Comparison of ENCODE assay signal across 18 cellular contexts in genomic region chr11:3026803-3027202, GRCh38. TPM values are rescaled to one million over a fixed set of nuclear protein-coding genes. Genes with fewer than 3 reads are reported as not detected.
DNase-seq lines count a peak whose midpoint lies in the region; ATAC-seq, FAIRE-seq and TF ChIP-seq lines count a peak whose summit lies in the region.
"Had no signal": no experiment of that assay in that cellular context is flagged by ENCODE, and none has a peak within 500 bp of the region (broad histone marks: within the 10 kb centered on the region; RNA-seq: fewer than 3 reads in every experiment).

No MANE protein-coding gene starts in this region.

- peaks cover 20% of the 10 kb centered on the region for H3K4me1 Mint-ChIP-seq in MCF 10A (ENCODE audit: insufficient read depth, unreplicated experiment)

- POLR2A ChIA-PET in K562 (lab: Yijun Ruan, JAX) (interaction anchor here (0.6 to 1.1 kb wide), 3 partner anchors 12 to 195 kb away, joined by 3 to 4 read pairs (median 3); no protein-coding TSS in a partner anchor), MCF 10A (lab: Yijun Ruan, JAX) (no interaction called here)

- no peaks in the 10 kb centered on the region; the same call in 1 of the 2 replicates for H4K20me1 ChIP-seq in K562 (replicated peaks; ENCODE audit: control insufficient read depth, insufficient read depth, low read length)

- peak overlapping the region; percentile 52 for H3K23ac ChIP-seq in neuronal stem cell (ENCODE audit: low read depth, low read length, poor library complexity)

- H3K4ac ChIP-seq in neuronal stem cell (ENCODE audit: low read length): no peak overlapping the region

- no peak overlapping the region for H3K4me3 Mint-ChIP-seq in MCF 10A (ENCODE audit: unreplicated experiment)
- H3K4me3 Mint-ChIP-seq: CD4-positive, alpha-beta memory T cell had no signal

- 92% methylated on average over 8 of the region's 8 CpGs for WGBS in right cardiac atrium
- 95 to 96% methylated on average over 8 of the region's 8 CpGs for WGBS in heart right ventricle, 2 donors
- WGBS in K562 (ENCODE audit: insufficient coverage, low coverage, missing lambda C conversion rate): 86% methylated on average over 8 of the region's 8 CpGs
- no CpG with 5 or more reads among the region's 8 CpGs for WGBS in neuronal stem cell (ENCODE audit: extremely low coverage in 2 of 2, insufficient read length in 2 of 2, insufficient replicate concordance in 1 of 2), 2 donors

- no peak overlapping the region for H2BK15ac ChIP-seq in neuronal stem cell (ENCODE audit: low read length)

- no peak overlapping the region for H2BK120ac ChIP-seq in neuronal stem cell (ENCODE audit: low read depth, low read length)

- TF ChIP-seq CTCF in heart right ventricle (IDR thresholded peaks at IDR 0.05) (no peak), K562 (IDR thresholded peaks at IDR 0.05 in 2 of 3, conservative IDR thresholded peaks at IDR 0.05 in 1 of 3; ENCODE audit: insufficient read depth in 2 of 3, low read depth in 1 of 3, low read length in 3 of 3) (no peak), MCF 10A (IDR thresholded peaks at IDR 0.05; ENCODE audit: unreplicated experiment) (no peak)

- TF ChIP-seq POLR2A in K562 (conservative IDR thresholded peaks at IDR 0.05): no peak

- intact Hi-C loops in right cardiac atrium (cut with DNase I) (no loop called here), heart right ventricle (cut with DNase I) (loop anchor here in 1 of 10 donors (10.0 kb wide), 1 partner anchor 52 kb away; no protein-coding TSS in a partner anchor), K562 (cut with micrococcal nuclease) (no loop called here), MCF 10A (cut with micrococcal nuclease) (no loop called here)

- no TSS peak for BruUV-seq in K562 (replicated peaks; lab: Mats Ljungman, UMichigan)
- BruUV-seq in MCF 10A (replicated peaks; lab: Mats Ljungman, UMichigan): no TSS peak

- no peak for ATAC-seq in right cardiac atrium
- no peak for ATAC-seq in heart right ventricle
- ATAC-seq in K562: no peak

- no peaks in the 10 kb centered on the region for H3K9me3 Mint-ChIP-seq in MCF 10A (ENCODE audit: unreplicated experiment)
- H3K9me3 Mint-ChIP-seq: CD4-positive, alpha-beta memory T cell had no signal

- no peak overlapping the region for H3K14ac ChIP-seq in neuronal stem cell (ENCODE audit: low read length)

- no peak overlapping the region for H2BK5ac ChIP-seq in neuronal stem cell (ENCODE audit: low read length)

- TF ChIP-seq EP300 in K562 (IDR thresholded peaks at IDR 0.05; ENCODE audit: low read length): no peak

- peaks cover 3% of the 10 kb centered on the region for H3K79me1 ChIP-seq in neuronal stem cell (ENCODE audit: low read depth, low read length)

- no peak overlapping the region for H2BK12ac ChIP-seq in neuronal stem cell (ENCODE audit: low read length)

- in situ Hi-C loops in K562 (cut with MboI): no loop called here

- DNase-seq in right cardiac atrium (peak in 2 of 3 donors; percentile 6 to 39), heart right ventricle (no peak), K562 (ENCODE audit: extremely low read depth in 1 of 4, low spot score in 3 of 4) (no peak), neuronal stem cell (ENCODE audit: low spot score) (no peak), NCI-H446 treated with DMSO at 0.1 percent for 48 hours (lab: John Stamatoyannopoulos, UW) (no peak), MCF 10A (ENCODE audit: unreplicated experiment) (no peak)
- DNase-seq: C1 segment of cervical spinal cord; Calu3; CD4-positive, alpha-beta memory T cell; COR-L47; DMS53; DMS79 treated with DMSO at 0.1 percent for 48 hours; GF-D8; GM23248; H7; HCEC 1CT had no signal

- no peak overlapping the region for H3K27ac Mint-ChIP-seq in MCF 10A (ENCODE audit: low read depth, unreplicated experiment)

- no peaks in the 10 kb centered on the region for H3K79me2 ChIP-seq in K562 (ENCODE audit: control insufficient read depth, insufficient read depth, low read length)

- H3K27me3 ChIP-seq in right cardiac atrium (ENCODE audit: control insufficient read depth, insufficient read depth) (no peaks in the 10 kb centered on the region), heart right ventricle (no peaks in the 10 kb centered on the region), K562 (ENCODE audit: control insufficient read depth in 2 of 2, insufficient read depth in 2 of 2, low read length in 2 of 2) (no peaks in the 10 kb centered on the region), neuronal stem cell (ENCODE audit: control insufficient read depth in 3 of 3, insufficient read depth in 3 of 3, low read depth in 1 of 3, low read length in 3 of 3) (no peaks in the 10 kb centered on the region)

- no peaks in the 10 kb centered on the region for H3K9me1 ChIP-seq in K562 (ENCODE audit: control insufficient read depth, insufficient read depth, low read length)

- no peak overlapping the region for H2AK5ac ChIP-seq in neuronal stem cell (ENCODE audit: low read depth, low read length)

- H3K9ac ChIP-seq in K562 (ENCODE audit: insufficient read depth in 1 of 2, low read depth in 2 of 2, low read length in 2 of 2): peak overlapping the region in 1 of 2 experiments; percentile 52; a peak in 2 of 4 replicates
- peak overlapping the region; percentile 50 for H3K9ac ChIP-seq in neuronal stem cell (ENCODE audit: low read depth, low read length, poor library complexity)
- H3K9ac ChIP-seq: GM23248 had no signal

- H3K27me3 Mint-ChIP-seq in MCF 10A (ENCODE audit: insufficient read depth, unreplicated experiment): no peaks in the 10 kb centered on the region
- H3K27me3 Mint-ChIP-seq: CD4-positive, alpha-beta memory T cell had no signal

- H3K4me2 ChIP-seq in K562 (ENCODE audit: insufficient read depth, low read length) (no peak overlapping the region), neuronal stem cell (ENCODE audit: insufficient read depth, low read length, poor library complexity, severe bottlenecking) (no peak overlapping the region)

- H3K36me3 ChIP-seq in heart right ventricle (peaks cover 0 to 85% (median 35%) of the 10 kb centered on the region in 9 donors), K562 (ENCODE audit: control insufficient read depth, insufficient read depth, low read length) (peaks cover 63% of the 10 kb centered on the region), neuronal stem cell (replicated peaks in 1 of 2; ENCODE audit: control insufficient read depth in 2 of 2, insufficient read depth in 2 of 2, low read length in 2 of 2) (peaks cover 32 to 86% of the 10 kb centered on the region in 2 donors)

- no peak for TF ChIP-seq RAD21 in K562 (CRISPR knock-in tag; conservative IDR thresholded peaks at IDR 0.05 in 1 of 2, IDR thresholded peaks at IDR 0.05 in 1 of 2)

- no peak overlapping the region for H2AFZ ChIP-seq in K562 (ENCODE audit: low read depth, low read length)
- H2AFZ ChIP-seq in neuronal stem cell (ENCODE audit: low read length): no peak overlapping the region
- H2AFZ ChIP-seq: GM23248 had no signal

- no peak overlapping the region for H4K91ac ChIP-seq in neuronal stem cell (ENCODE audit: low read depth, low read length, poor library complexity)

- no peak overlapping the region for H4K8ac ChIP-seq in neuronal stem cell (ENCODE audit: low read depth, low read length)

- no peak overlapping the region for H3K18ac ChIP-seq in neuronal stem cell (ENCODE audit: low read length)

- CTCF ChIA-PET in K562 (lab: Yijun Ruan, JAX; ENCODE audit: low intra/inter-chr PET ratio): no interaction called here
- CTCF ChIA-PET in MCF 10A (lab: Yijun Ruan, JAX): interaction anchor here (0.6 to 1.7 kb wide), 5 partner anchors 11 to 114 kb away, joined by 3 to 12 read pairs (median 3); no protein-coding TSS in a partner anchor

- FAIRE-seq in K562 (lab: Jason Lieb, UNC): no peak
- FAIRE-seq: GM12891, H1 had no signal

- H3K4me1 ChIP-seq in right cardiac atrium (ENCODE audit: control insufficient read depth, insufficient read depth, low read length) (no peaks in the 10 kb centered on the region), heart right ventricle (peaks cover 0 to 36% (median 16%) of the 10 kb centered on the region in 9 donors), K562 (replicated peaks in 1 of 2; ENCODE audit: control insufficient read depth in 2 of 2, insufficient read depth in 2 of 2, low read length in 2 of 2) (peaks cover 0 to 3% of the 10 kb centered on the region in 2 experiments; a peak in 1 of 5 replicates), neuronal stem cell (ENCODE audit: control insufficient read depth in 2 of 2, insufficient read depth in 1 of 2, low read depth in 1 of 2, low read length in 2 of 2) (peaks cover 0 to 7% of the 10 kb centered on the region in 2 donors)

- H3K9me3 ChIP-seq in right cardiac atrium (ENCODE audit: control insufficient read depth, low read length) (no peaks in the 10 kb centered on the region), heart right ventricle (no peaks in the 10 kb centered on the region), K562 (replicated peaks; ENCODE audit: control insufficient read depth, insufficient read depth, low read depth, low read length) (no peaks in the 10 kb centered on the region), neuronal stem cell (replicated peaks in 1 of 2; ENCODE audit: control insufficient read depth in 2 of 2, insufficient read depth in 1 of 2, low read depth in 1 of 2, low read length in 2 of 2) (no peaks in the 10 kb centered on the region)

- no peak overlapping the region for H3K27ac ChIP-seq in right cardiac atrium (ENCODE audit: low read length)
- H3K27ac ChIP-seq in heart right ventricle: no peak overlapping the region
- H3K27ac ChIP-seq in K562 (ENCODE audit: extremely low read depth, low read depth, low read length): no peak overlapping the region
- no peak overlapping the region for H3K27ac ChIP-seq in neuronal stem cell (replicated peaks; ENCODE audit: low read length)
- H3K27ac ChIP-seq: GM23248 had no signal

- no peak overlapping the region for H3K4me3 ChIP-seq in right cardiac atrium (ENCODE audit: low read length)
- H3K4me3 ChIP-seq in heart right ventricle: no peak overlapping the region
- no peak overlapping the region for H3K4me3 ChIP-seq in K562
- H3K4me3 ChIP-seq in neuronal stem cell (ENCODE audit: low read length in 2 of 2): no peak overlapping the region
- H3K4me3 ChIP-seq: GM23248 had no signal

- peaks cover 76% of the 10 kb centered on the region for H3K36me3 Mint-ChIP-seq in MCF 10A (ENCODE audit: insufficient read depth, unreplicated experiment)

RNA-seq across cellular contexts. Expression of gene CARS1, which starts 30.4 kb away (rescaled TPM):
- 10 to 100 TPM; 14.4 to 18.8 (median 16.5) TPM for total RNA-seq in right cardiac atrium
- polyA plus RNA-seq in right cardiac atrium: 10.8 TPM
- total RNA-seq in heart right ventricle: 10 to 100 TPM; 12.5 to 24.6 (median 15.9) TPM
- 10 to 100 TPM; 14.8 to 24.2 TPM for polyA plus RNA-seq in heart right ventricle
- total RNA-seq in K562 (2011; cell fraction: chromatin; rRNA removed; ENCODE audit: low replicate concordance): 298 and 329 TPM in 2 replicates
- 156 and 161 TPM in 2 replicates for total RNA-seq in K562 (2011; cell fraction: nucleolus; rRNA removed)
- 164 and 168 TPM in 2 replicates for total RNA-seq in K562 (2011; cell fraction: nucleoplasm; rRNA removed)
- 73.6 and 77.3 TPM in 2 replicates for total RNA-seq in K562 (2014; rRNA removed)
- 52.3 and 57.4 TPM in 2 replicates for total RNA-seq in K562 (2014; rRNA removed; fragmentation: Illumina TruSeq; extraction: Trizol)
- 27.0 and 31.5 TPM in 2 replicates for total RNA-seq in K562 (2015; rRNA removed; fragmentation: Illumina TruSeq; extraction: Trizol)
- total RNA-seq in K562 (2021): 76.1 and 90.2 TPM in 2 replicates
- polyA plus RNA-seq in K562 (2011; rRNA removed): 87.9 and 93.0 TPM in 2 replicates
- polyA plus RNA-seq in K562 (2011; cell fraction: cytosol; rRNA removed): 38.4 and 53.6 TPM in 2 replicates
- 222 and 259 TPM in 2 replicates for polyA plus RNA-seq in K562 (2011; cell fraction: nucleus; rRNA removed)
- 42.8 and 175 TPM in 2 replicates for polyA plus RNA-seq in K562 (2012)
- polyA plus RNA-seq in K562 (2014; fragmentation: Illumina TruSeq; extraction: Trizol): 80.1 and 90.0 TPM in 2 replicates
- polyA plus RNA-seq in K562 (2014; fragmentation: Nextera tagmentation; extraction: Ambion mirVana): 10 to 100 TPM; 14.4 to 28.4 TPM
- 94.0 and 106 TPM in 2 replicates for polyA plus RNA-seq in K562 (2014; rRNA removed)
- polyA minus RNA-seq in K562 (2011; rRNA and poly(A)+ RNA removed): 60.4 and 65.4 TPM in 2 replicates
- 27.4 and 51.4 TPM in 2 replicates for polyA minus RNA-seq in K562 (2011; cell fraction: cytosol; rRNA and poly(A)+ RNA removed)
- polyA minus RNA-seq in K562 (2011; cell fraction: nucleus; rRNA and poly(A)+ RNA removed): 66.9 and 96.7 TPM in 2 replicates
- polyA plus RNA-seq in neuronal stem cell (2013, experiment 1 of 2): 21.3 TPM
- polyA plus RNA-seq in neuronal stem cell (2013, experiment 2 of 2): 20.1 TPM
- total RNA-seq in MCF 10A (2022): 144 and 150 TPM in 2 replicates

RNA-seq across cellular contexts. Expression of gene NAP1L4, which starts 34.7 kb away (rescaled TPM):
- total RNA-seq in right cardiac atrium (100 to 1,000 TPM; 147 to 188 (median 159) TPM), heart right ventricle (100 to 1,000 TPM; 167 to 233 (median 191) TPM), K562 (2014; rRNA removed) (217 and 237 TPM in 2 replicates), K562 (2014; rRNA removed; fragmentation: Illumina TruSeq; extraction: Trizol) (179 and 210 TPM in 2 replicates), K562 (2015; rRNA removed; fragmentation: Illumina TruSeq; extraction: Trizol) (145 and 153 TPM in 2 replicates), K562 (2021) (167 and 180 TPM in 2 replicates), MCF 10A (2022) (103 TPM in 2 replicates)
- polyA plus RNA-seq in right cardiac atrium (132 TPM), heart right ventricle (100 to 1,000 TPM in 1 of 2 donors, 10 to 100 TPM in 1; 98.5 to 102 TPM), K562 (2011; rRNA removed) (145 and 176 TPM in 2 replicates), K562 (2014; fragmentation: Illumina TruSeq; extraction: Trizol) (154 and 184 TPM in 2 replicates), K562 (2014; fragmentation: Nextera tagmentation; extraction: Ambion mirVana) (10 to 100 TPM; 34.1 to 50.7 TPM), K562 (2014; rRNA removed) (221 and 244 TPM in 2 replicates)
- 200 and 559 TPM in 2 replicates for total RNA-seq in K562 (2011; cell fraction: chromatin; rRNA removed; ENCODE audit: low replicate concordance)
- total RNA-seq in K562 (2011; cell fraction: nucleolus; rRNA removed): 89.9 and 105 TPM in 2 replicates
- 185 and 193 TPM in 2 replicates for total RNA-seq in K562 (2011; cell fraction: nucleoplasm; rRNA removed)
- 72.7 and 90.0 TPM in 2 replicates for polyA plus RNA-seq in K562 (2011; cell fraction: cytosol; rRNA removed)
- polyA plus RNA-seq in K562 (2011; cell fraction: nucleus; rRNA removed): 166 and 223 TPM in 2 replicates
- 103 and 135 TPM in 2 replicates for polyA plus RNA-seq in K562 (2012)
- 207 and 232 TPM in 2 replicates for polyA minus RNA-seq in K562 (2011; rRNA and poly(A)+ RNA removed)
- polyA minus RNA-seq in K562 (2011; cell fraction: cytosol; rRNA and poly(A)+ RNA removed): 66.1 and 67.2 TPM in 2 replicates
- polyA minus RNA-seq in K562 (2011; cell fraction: nucleus; rRNA and poly(A)+ RNA removed): 76.3 and 166 TPM in 2 replicates
- 113 TPM for polyA plus RNA-seq in neuronal stem cell (2013, experiment 1 of 2)
- polyA plus RNA-seq in neuronal stem cell (2013, experiment 2 of 2): 107 TPM

Comparison
In these comparisons a context has a peak if more than half of its experiments do, and no peak if none do; other contexts are left out.
1. DNase-seq: peak in right cardiac atrium (2 of 3); none in heart right ventricle (0 of 2), K562 (0 of 4), neuronal stem cell (single experiment), NCI-H446 treated with DMSO at 0.1 percent for 48 hours (single experiment) and MCF 10A (single experiment).